ENCODE assay signal across 1 cellular context in the genomic region with DNA sequence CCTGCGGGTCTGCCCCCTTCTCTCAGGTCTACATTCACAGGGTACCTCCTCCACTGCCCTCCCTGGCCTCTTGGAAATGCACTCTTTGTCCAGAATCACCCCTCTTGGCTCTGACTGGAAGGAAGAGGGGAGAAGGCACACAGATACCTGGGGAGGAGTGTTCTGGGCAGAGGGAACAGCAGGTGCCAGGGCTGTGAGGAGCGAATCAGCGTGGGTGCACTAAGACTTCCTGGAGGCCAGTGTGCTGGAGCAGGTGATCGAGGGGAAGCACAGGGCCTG.
A peak's percentile ranks its signal among the peaks of the same experiment; 100 is the strongest.
TF ChIP-seq lines count a peak whose summit lies in the region.

No MANE protein-coding gene starts in this region.

TF ChIP-seq in GM12878, 131 proteins besides CTCF, POLR2A, EP300 and RAD21:
- TF ChIP-seq PAX8 (IDR thresholded peaks at IDR 0.05) = no peak
- TF ChIP-seq PAX5 (IDR thresholded peaks at IDR 0.05; ENCODE audit: borderline replicate concordance, low read depth, low read length) = no peak
- TF ChIP-seq EGR1 (IDR thresholded peaks at IDR 0.05; ENCODE audit: borderline replicate concordance in 1 of 2, low read depth in 2 of 2, low read length in 2 of 2) = no peak
- TF ChIP-seq HDGF (IDR thresholded peaks at IDR 0.05) = peak; percentile 24; the same call in 1 of the 2 replicates
- no peak for TF ChIP-seq YBX1 (IDR thresholded peaks at IDR 0.05)
- no peak for TF ChIP-seq MTA2 (IDR thresholded peaks at IDR 0.05; ENCODE audit: low read depth)
- TF ChIP-seq BACH1 (IDR thresholded peaks at IDR 0.05; ENCODE audit: borderline replicate concordance) = no peak
- no peak for TF ChIP-seq ATF7 (IDR thresholded peaks at IDR 0.05; ENCODE audit: low read depth)
TF ChIP-seq in GM12878: peak in this region for 1.
